In genomic region chr10:75223507-75223906, GRCh38 we compare ENCODE assay signal across 10 cellular contexts. TPM values are rescaled to one million over a fixed set of nuclear protein-coding genes. Genes with fewer than 3 reads are reported as not detected.
DNase-seq lines count a peak whose midpoint lies in the region; ATAC-seq and TF ChIP-seq lines count a peak whose summit lies in the region.
"Had no signal": no experiment of that assay in that cellular context is flagged by ENCODE, and none has a peak within 500 bp of the region (broad histone marks: within the 10 kb centered on the region; RNA-seq: fewer than 3 reads in every experiment).

No MANE protein-coding gene starts in this region.

- CTCF ChIA-PET in activated CD8-positive, alpha-beta T cell treated with anti-CD3 and anti-CD28 coated beads for 36 hours (lab: Charles Lee) = interaction anchor here (0.7 to 3.0 kb wide), 3 partner anchors 12 to 35 kb away, joined by 3 to 17 read pairs (median 4); partner anchors contain the start of genes COMTD1 and VDAC2
- CTCF ChIA-PET in activated CD8-positive, alpha-beta T cell treated with anti-CD3 and anti-CD28 coated beads, Interleukin-2, amount 10 ng/mL, durations not matched to agents 7 days and 5 days (lab: Charles Lee) = interaction anchor here (1.0 to 7.3 kb wide), 5 partner anchors 8 to 16 kb away, joined by 3 to 41 read pairs (median 6); partner anchors contain the start of genes COMTD1 and VDAC2

- POLR2A ChIA-PET in activated CD8-positive, alpha-beta T cell treated with anti-CD3 and anti-CD28 coated beads for 36 hours (lab: Charles Lee) = interaction anchor here (1.1 to 6.2 kb wide), 3 partner anchors 9 to 112 kb away, joined by 3 to 56 read pairs (median 3); partner anchors contain the start of genes SAMD8 and VDAC2
- POLR2A ChIA-PET in activated CD8-positive, alpha-beta T cell treated with anti-CD3 and anti-CD28 coated beads, Interleukin-2, amount 10 ng/mL, durations not matched to agents 7 days and 5 days (lab: Charles Lee) = interaction anchor here (1.3 to 3.4 kb wide), 2 partner anchors 11 to 13 kb away, joined by 3 to 13 read pairs; partner anchors contain the start of gene VDAC2

- no peak for DNase-seq in activated CD8-positive, alpha-beta T cell treated with anti-CD3 and anti-CD28 coated beads for 36 hours
- no peak for DNase-seq in activated CD8-positive, alpha-beta T cell treated with anti-CD3 and anti-CD28 coated beads, Interleukin-2, amount 10 ng/mL, durations not matched to agents 7 days and 5 days
- DNase-seq in adipocyte (ENCODE audit: low read depth) (no peak), memory B cell (ENCODE audit: low spot score in 2 of 2) (no peak), NCI-H1092 (lab: John Stamatoyannopoulos, UW) (no peak)
- DNase-seq: dorsolateral prefrontal cortex, NCI-H1105 had no signal

- H3K4me1 ChIP-seq in adipocyte (ENCODE audit: control insufficient read depth, insufficient read depth, low read length) = peaks cover 56% of the 10 kb centered on the region
- peaks cover 7 to 45% (median 34%) of the 10 kb centered on the region in 5 donors for H3K4me1 ChIP-seq in subcutaneous abdominal adipose tissue (ENCODE audit: control insufficient read depth in 5 of 5, insufficient read depth in 5 of 5, low read length in 5 of 5)

- intact Hi-C loops in activated CD8-positive, alpha-beta T cell treated with anti-CD3 and anti-CD28 coated beads for 36 hours (cut with micrococcal nuclease) = no loop called here

- H3K36me3 Mint-ChIP-seq in activated CD8-positive, alpha-beta T cell treated with anti-CD3 and anti-CD28 coated beads for 36 hours (ENCODE audit: low read depth) = peaks cover 56% of the 10 kb centered on the region
- H3K36me3 Mint-ChIP-seq in activated CD8-positive, alpha-beta T cell treated with anti-CD3 and anti-CD28 coated beads, Interleukin-2, amount 10 ng/mL, durations not matched to agents 7 days and 5 days (ENCODE audit: low read depth) = peaks cover 62% of the 10 kb centered on the region
- H3K36me3 Mint-ChIP-seq in memory B cell = peaks cover 20% of the 10 kb centered on the region

- H3K9me3 Mint-ChIP-seq in activated CD8-positive, alpha-beta T cell treated with anti-CD3 and anti-CD28 coated beads for 36 hours = no peaks in the 10 kb centered on the region
- H3K9me3 Mint-ChIP-seq in activated CD8-positive, alpha-beta T cell treated with anti-CD3 and anti-CD28 coated beads, Interleukin-2, amount 10 ng/mL, durations not matched to agents 7 days and 5 days (ENCODE audit: insufficient read depth) = no peaks in the 10 kb centered on the region
- H3K9me3 Mint-ChIP-seq in memory B cell = no peaks in the 10 kb centered on the region

- H3K4me1 Mint-ChIP-seq in activated CD8-positive, alpha-beta T cell treated with anti-CD3 and anti-CD28 coated beads for 36 hours (ENCODE audit: low read depth) = peaks cover 58% of the 10 kb centered on the region
- peaks cover 43% of the 10 kb centered on the region for H3K4me1 Mint-ChIP-seq in activated CD8-positive, alpha-beta T cell treated with anti-CD3 and anti-CD28 coated beads, Interleukin-2, amount 10 ng/mL, durations not matched to agents 7 days and 5 days (ENCODE audit: low read depth)
- H3K4me1 Mint-ChIP-seq in memory B cell = peaks cover 20% of the 10 kb centered on the region

- peak overlapping the region; percentile 69 for H3K27ac Mint-ChIP-seq in activated CD8-positive, alpha-beta T cell treated with anti-CD3 and anti-CD28 coated beads for 36 hours
- H3K27ac Mint-ChIP-seq in activated CD8-positive, alpha-beta T cell treated with anti-CD3 and anti-CD28 coated beads, Interleukin-2, amount 10 ng/mL, durations not matched to agents 7 days and 5 days = no peak overlapping the region
- H3K27ac Mint-ChIP-seq in memory B cell = peak overlapping the region; percentile 72

- TF ChIP-seq CTCF in activated CD8-positive, alpha-beta T cell treated with anti-CD3 and anti-CD28 coated beads for 36 hours (IDR thresholded peaks at IDR 0.05) = no peak

- H3K27me3 Mint-ChIP-seq in activated CD8-positive, alpha-beta T cell treated with anti-CD3 and anti-CD28 coated beads for 36 hours = no peaks in the 10 kb centered on the region
- H3K27me3 Mint-ChIP-seq in activated CD8-positive, alpha-beta T cell treated with anti-CD3 and anti-CD28 coated beads, Interleukin-2, amount 10 ng/mL, durations not matched to agents 7 days and 5 days (ENCODE audit: low read depth) = no peaks in the 10 kb centered on the region
- H3K27me3 Mint-ChIP-seq in memory B cell = no peaks in the 10 kb centered on the region

- no peak overlapping the region for H3K4me3 ChIP-seq in adipocyte (ENCODE audit: low read length)
- H3K4me3 ChIP-seq in subcutaneous abdominal adipose tissue (ENCODE audit: low read depth in 1 of 5, low read length in 5 of 5) = no peak overlapping the region

- H3K27ac ChIP-seq in subcutaneous abdominal adipose tissue (ENCODE audit: low read depth, low read length) = peak overlapping the region; percentile 84

- peak overlapping the region; percentile 3 for H3K9ac ChIP-seq in adipocyte (ENCODE audit: low read length)
- H3K9ac ChIP-seq in subcutaneous abdominal adipose tissue (ENCODE audit: low read length in 5 of 5) = peak overlapping the region in 2 of 5 donors; percentile 13

- H3K27me3 ChIP-seq in adipocyte (replicated peaks; ENCODE audit: control insufficient read depth, insufficient read depth, low read length) (no peaks in the 10 kb centered on the region), subcutaneous abdominal adipose tissue (ENCODE audit: control insufficient read depth in 5 of 5, insufficient read depth in 4 of 5, low read length in 5 of 5) (no peaks in the 10 kb centered on the region)
- H3K27me3 ChIP-seq: dorsolateral prefrontal cortex had no signal

- H3K9me3 ChIP-seq in adipocyte (ENCODE audit: control insufficient read depth, low read length) = no peaks in the 10 kb centered on the region
- H3K9me3 ChIP-seq in subcutaneous abdominal adipose tissue (ENCODE audit: control insufficient read depth in 5 of 5, low read length in 5 of 5) = no peaks in the 10 kb centered on the region

- H3K4me3 Mint-ChIP-seq in activated CD8-positive, alpha-beta T cell treated with anti-CD3 and anti-CD28 coated beads for 36 hours = no peak overlapping the region
- H3K4me3 Mint-ChIP-seq in activated CD8-positive, alpha-beta T cell treated with anti-CD3 and anti-CD28 coated beads, Interleukin-2, amount 10 ng/mL, durations not matched to agents 7 days and 5 days = no peak overlapping the region
- H3K4me3 Mint-ChIP-seq in memory B cell = no peak overlapping the region

- H3K36me3 ChIP-seq in adipocyte (ENCODE audit: control insufficient read depth, insufficient read depth, low read length, severe bottlenecking) (peaks cover 78% of the 10 kb centered on the region), subcutaneous abdominal adipose tissue (ENCODE audit: control insufficient read depth in 5 of 5, insufficient read depth in 5 of 5, low read length in 5 of 5) (peaks cover 31 to 78% (median 58%) of the 10 kb centered on the region in 5 donors)

- ATAC-seq in activated CD8-positive, alpha-beta T cell treated with anti-CD3 and anti-CD28 coated beads for 36 hours = no peak
- no peak for ATAC-seq in activated CD8-positive, alpha-beta T cell treated with anti-CD3 and anti-CD28 coated beads, Interleukin-2, amount 10 ng/mL, durations not matched to agents 7 days and 5 days
- ATAC-seq in memory B cell (ENCODE audit: low read depth) (no peak), GM19023 (IDR thresholded peaks at IDR 0.05; ENCODE audit: unreplicated experiment) (no peak), HG02678 (IDR thresholded peaks at IDR 0.05; ENCODE audit: unreplicated experiment) (no peak)

RNA-seq across cellular contexts. Expression of gene COMTD1, which starts 12.2 kb away (rescaled TPM):
- total RNA-seq in activated CD8-positive, alpha-beta T cell treated with anti-CD3 and anti-CD28 coated beads for 36 hours = 10 to 100 TPM; 54.5 to 58.1 TPM
- total RNA-seq in activated CD8-positive, alpha-beta T cell treated with anti-CD3 and anti-CD28 coated beads, Interleukin-2, amount 10 ng/mL, durations not matched to agents 7 days and 5 days = 10 to 100 TPM; 58.6 to 62.5 TPM

RNA-seq across cellular contexts. Expression of gene VDAC2, which starts 12.9 kb away (rescaled TPM):
- 100 to 1,000 TPM; 253 to 263 TPM for total RNA-seq in activated CD8-positive, alpha-beta T cell treated with anti-CD3 and anti-CD28 coated beads for 36 hours
- total RNA-seq in activated CD8-positive, alpha-beta T cell treated with anti-CD3 and anti-CD28 coated beads, Interleukin-2, amount 10 ng/mL, durations not matched to agents 7 days and 5 days = 100 to 1,000 TPM; 152 to 159 TPM
